1 cellular context compared by ENCODE assay signal in genomic region chr5:179549973-179550510, GRCh38.
TF ChIP-seq lines count a peak whose summit lies in the region.

No MANE protein-coding gene starts in this region.

TF ChIP-seq in H1, 55 proteins besides CTCF, POLR2A, EP300 and RAD21 (continued from another document):
- TF ChIP-seq CHD7 (IDR thresholded peaks at IDR 0.05; ENCODE audit: insufficient replicate concordance, low read length) (no peak), MAX (IDR thresholded peaks at IDR 0.05) (no peak)
